14 cellular contexts compared by ENCODE assay signal in the genomic region with DNA sequence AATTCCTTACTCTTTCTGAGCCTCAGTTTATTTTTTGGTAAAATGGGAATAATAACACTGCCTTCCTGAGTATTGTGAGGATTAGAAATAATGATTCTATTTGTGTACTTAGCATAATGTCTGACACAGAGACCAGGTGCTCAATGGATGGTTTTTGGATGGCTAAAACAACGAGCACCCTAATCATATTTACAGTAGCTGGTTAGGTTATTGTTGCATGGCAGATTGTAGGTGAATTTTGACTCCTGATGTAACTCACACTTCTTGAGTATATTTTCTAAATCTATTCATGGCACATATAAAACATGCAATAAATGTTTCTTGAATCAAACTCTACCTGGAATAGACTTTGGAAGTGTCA. TPM values are rescaled to one million over a fixed set of nuclear protein-coding genes. Genes with fewer than 3 reads are reported as not detected.
DNase-seq lines count a peak whose midpoint lies in the region; ATAC-seq and TF ChIP-seq lines count a peak whose summit lies in the region.
"Had no signal": no experiment of that assay in that cellular context is flagged by ENCODE, and none has a peak within 500 bp of the region (broad histone marks: within the 10 kb centered on the region; RNA-seq: fewer than 3 reads in every experiment).

No MANE protein-coding gene starts in this region.

- H3K9me3 Mint-ChIP-seq in CD4-positive, alpha-beta memory T cell = no peaks in the 10 kb centered on the region
- no peaks in the 10 kb centered on the region for H3K9me3 Mint-ChIP-seq in nephron progenitor cell
- H3K9me3 Mint-ChIP-seq in naive thymus-derived CD8-positive, alpha-beta T cell = no peaks in the 10 kb centered on the region
- no peaks in the 10 kb centered on the region for H3K9me3 Mint-ChIP-seq in CD4-positive, alpha-beta T cell

- H3K27ac Mint-ChIP-seq in CD4-positive, alpha-beta memory T cell = peak overlapping the region in 1 of 7 donors; percentile 70
- H3K27ac Mint-ChIP-seq in nephron progenitor cell = no peak overlapping the region
- H3K27ac Mint-ChIP-seq in naive thymus-derived CD8-positive, alpha-beta T cell = peak overlapping the region in 1 of 10 donors; percentile 33
- H3K27ac Mint-ChIP-seq in CD4-positive, alpha-beta T cell = no peak overlapping the region

- CTCF ChIA-PET in CD4-positive, alpha-beta memory T cell (lab: Charles Lee; ENCODE audit: partially characterized antibody) = no interaction called here
- CTCF ChIA-PET in CD4-positive, alpha-beta T cell (lab: Charles Lee) = no interaction called here

- ATAC-seq in GM19035 (IDR thresholded peaks at IDR 0.05; ENCODE audit: unreplicated experiment) (peak; percentile 24), HG02763 (IDR thresholded peaks at IDR 0.05; ENCODE audit: unreplicated experiment) (peak; percentile 31), HG03558 (IDR thresholded peaks at IDR 0.05; ENCODE audit: extremely low read depth, unreplicated experiment) (peak; percentile 5)
- ATAC-seq in naive thymus-derived CD8-positive, alpha-beta T cell = no peak
- no peak for ATAC-seq in CD4-positive, alpha-beta T cell (ENCODE audit: poor library complexity)

- no peaks in the 10 kb centered on the region for H3K27me3 Mint-ChIP-seq in CD4-positive, alpha-beta memory T cell
- H3K27me3 Mint-ChIP-seq in nephron progenitor cell (ENCODE audit: low read depth, poor library complexity) = peaks cover 4% of the 10 kb centered on the region
- peaks cover 0 to 6% (median 0%) of the 10 kb centered on the region in 5 donors for H3K27me3 Mint-ChIP-seq in naive thymus-derived CD8-positive, alpha-beta T cell
- H3K27me3 Mint-ChIP-seq in CD4-positive, alpha-beta T cell = no peaks in the 10 kb centered on the region

- H3K4me1 Mint-ChIP-seq in CD4-positive, alpha-beta memory T cell = peaks cover 13 to 18% (median 14%) of the 10 kb centered on the region in 4 donors
- peaks cover 8% of the 10 kb centered on the region for H3K4me1 Mint-ChIP-seq in nephron progenitor cell
- H3K4me1 Mint-ChIP-seq in naive thymus-derived CD8-positive, alpha-beta T cell = peaks cover 0 to 12% (median 2%) of the 10 kb centered on the region in 4 donors
- H3K4me1 Mint-ChIP-seq in CD4-positive, alpha-beta T cell (ENCODE audit: low read depth) = peaks cover 12% of the 10 kb centered on the region

- H3K27me3 ChIP-seq in CD4-positive, alpha-beta memory T cell (ENCODE audit: insufficient read depth, low read length) = no peaks in the 10 kb centered on the region
- no peaks in the 10 kb centered on the region for H3K27me3 ChIP-seq in CD4-positive, alpha-beta T cell (ENCODE audit: control insufficient read depth, insufficient read depth, low read length)
- H3K27me3 ChIP-seq: BE2C, transverse colon had no signal

- peaks cover 14% of the 10 kb centered on the region for H3K4me1 ChIP-seq in CD4-positive, alpha-beta memory T cell (ENCODE audit: insufficient read depth, low read length)
- H3K4me1 ChIP-seq: BE2C, transverse colon had no signal

- POLR2A ChIA-PET in CD4-positive, alpha-beta memory T cell (lab: Charles Lee; ENCODE audit: partially characterized antibody) = interaction anchor here (1.0 kb wide), 1 partner anchor 12 kb away, joined by 3 read pairs; a partner anchor contains a TSS
- POLR2A ChIA-PET in naive thymus-derived CD8-positive, alpha-beta T cell (lab: Charles Lee) = no interaction called here
- POLR2A ChIA-PET in CD4-positive, alpha-beta T cell (lab: Charles Lee) = no interaction called here

- TF ChIP-seq CTCF in nephron progenitor cell (IDR thresholded peaks at IDR 0.05) = no peak
- TF ChIP-seq CTCF in CD4-positive, alpha-beta T cell (IDR thresholded peaks at IDR 0.05) = no peak

- H3K4me3 Mint-ChIP-seq in CD4-positive, alpha-beta memory T cell = peak overlapping the region in 6 of 8 donors; percentile 81 to 89 (median 86)
- H3K4me3 Mint-ChIP-seq in nephron progenitor cell = no peak overlapping the region
- H3K4me3 Mint-ChIP-seq in naive thymus-derived CD8-positive, alpha-beta T cell = peak overlapping the region in 1 of 10 donors; percentile 66
- no peak overlapping the region for H3K4me3 Mint-ChIP-seq in CD4-positive, alpha-beta T cell

- peak overlapping the region in 1 of 2 donors; percentile 30 for H3K4me3 ChIP-seq in CD4-positive, alpha-beta memory T cell (ENCODE audit: low read length in 2 of 2)
- H3K4me3 ChIP-seq: transverse colon had no signal

- H3K36me3 ChIP-seq in CD4-positive, alpha-beta memory T cell (ENCODE audit: insufficient read depth, low read length) = no peaks in the 10 kb centered on the region
- H3K36me3 ChIP-seq: BE2C, transverse colon had no signal

- no peaks in the 10 kb centered on the region for H3K36me3 Mint-ChIP-seq in CD4-positive, alpha-beta memory T cell
- no peaks in the 10 kb centered on the region for H3K36me3 Mint-ChIP-seq in nephron progenitor cell (ENCODE audit: low read depth)
- no peaks in the 10 kb centered on the region for H3K36me3 Mint-ChIP-seq in naive thymus-derived CD8-positive, alpha-beta T cell
- H3K36me3 Mint-ChIP-seq in CD4-positive, alpha-beta T cell (ENCODE audit: low read depth) = no peaks in the 10 kb centered on the region

- no peak for DNase-seq in CD4-positive, alpha-beta memory T cell
- DNase-seq in nephron progenitor cell = no peak
- no peak for DNase-seq in naive thymus-derived CD8-positive, alpha-beta T cell
- DNase-seq in NAMALWA (ENCODE audit: low spot score) = no peak
- no peak for DNase-seq in CD4-positive, alpha-beta T cell
- DNase-seq: activated effector memory CD4-positive, alpha-beta T cell treated with Interleukin-2 at 50 U/mL for 16 hours; BE2C; effector CD4-positive, alpha-beta T cell; NCI-H510A; SW 1271; transverse colon had no signal

- H3K9me3 ChIP-seq in CD4-positive, alpha-beta memory T cell (ENCODE audit: control insufficient read depth in 1 of 2, low read length in 2 of 2) = no peaks in the 10 kb centered on the region
- H3K9me3 ChIP-seq in CD4-positive, alpha-beta T cell (ENCODE audit: control insufficient read depth, low read length) = no peaks in the 10 kb centered on the region
- H3K9me3 ChIP-seq: BE2C, transverse colon had no signal

- H3K27ac ChIP-seq in CD4-positive, alpha-beta memory T cell (ENCODE audit: low read depth, low read length) = no peak overlapping the region
- no peak overlapping the region for H3K27ac ChIP-seq in CD4-positive, alpha-beta T cell (ENCODE audit: low read depth, low read length)
- H3K27ac ChIP-seq: transverse colon had no signal

- intact Hi-C loops in CD4-positive, alpha-beta memory T cell (cut with micrococcal nuclease) = no loop called here
- intact Hi-C loops in CD4-positive, alpha-beta T cell (cut with DNase I, micrococcal nuclease) = loop anchor here in 1 of 2 experiments (1.0 kb wide), 1 partner anchor 16 kb away; no protein-coding TSS in a partner anchor

RNA-seq across cellular contexts. Expression of a gene that starts 11.9 kb away (rescaled TPM):
- total RNA-seq in CD4-positive, alpha-beta memory T cell = 1 to 10 TPM; 3.8 to 4.1 TPM
- polyA plus RNA-seq in CD4-positive, alpha-beta memory T cell = 1 to 10 TPM; 4.5 to 9.9 TPM
- 1 to 10 TPM; 2.7 to 4.2 TPM for total RNA-seq in naive thymus-derived CD8-positive, alpha-beta T cell
- polyA plus RNA-seq in naive thymus-derived CD8-positive, alpha-beta T cell = 1 to 10 TPM; 1.4 to 4.4 (median 2.5) TPM
- 10 to 100 TPM; 66.9 to 70.9 TPM for total RNA-seq in CD4-positive, alpha-beta T cell

Comparison
In these comparisons a context has a peak if more than half of its experiments do, and no peak if none do; other contexts are left out.
1. H3K4me3 Mint-ChIP-seq: peak in CD4-positive, alpha-beta memory T cell (6 of 8); none in nephron progenitor cell (single experiment) and CD4-positive, alpha-beta T cell (single experiment).
2. ATAC-seq: peak in GM19035 (single experiment), HG02763 (single experiment) and HG03558 (single experiment); none in naive thymus-derived CD8-positive, alpha-beta T cell (0 of 2) and CD4-positive, alpha-beta T cell (single experiment).
3. RNA of a gene that starts 11.9 kb away (total RNA-seq): 66.9 to 70.9 TPM in CD4-positive, alpha-beta T cell; 2.7 to 4.2 TPM in naive thymus-derived CD8-positive, alpha-beta T cell and 3.8 to 4.1 TPM in CD4-positive, alpha-beta memory T cell; every median in the first group is over 10 times any median in the second.